ENCODE assay signal across 8 cellular contexts in the genomic region with DNA sequence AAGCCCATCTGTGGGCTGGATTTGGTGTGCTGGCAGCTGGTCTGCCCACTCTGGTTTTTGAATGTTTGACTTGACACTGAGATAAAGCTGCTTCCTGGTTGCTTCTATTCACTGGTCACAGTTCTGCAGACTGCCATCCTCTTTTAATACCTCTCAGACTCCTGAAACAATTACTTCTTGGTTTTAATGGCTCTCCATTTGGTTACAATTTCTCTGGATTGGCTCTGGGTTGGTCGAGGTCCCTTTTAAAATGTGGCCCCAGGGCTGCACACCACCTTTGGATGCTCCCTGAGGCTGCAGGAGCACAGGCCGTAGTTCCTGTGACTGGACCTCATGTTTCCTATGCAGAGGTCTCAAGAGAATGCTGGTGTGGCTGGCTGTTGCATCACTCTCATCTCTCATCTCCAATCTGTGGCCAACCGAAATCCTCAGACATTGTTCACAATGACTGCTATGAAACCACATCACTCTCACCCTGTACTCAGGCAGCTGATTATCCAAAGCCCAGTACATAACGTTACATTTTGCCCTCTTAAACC.
DNase-seq lines count a peak whose midpoint lies in the region; ATAC-seq, FAIRE-seq and TF ChIP-seq lines count a peak whose summit lies in the region.

No MANE protein-coding gene starts in this region.

- H3K4me3 ChIP-seq in astrocyte of the cerebellum (ENCODE audit: low read depth, low read length) (no peak overlapping the region), hepatocyte (no peak overlapping the region)

- H3K9me2 ChIP-seq in hepatocyte (replicated peaks; ENCODE audit: insufficient read depth): no peaks in the 10 kb centered on the region

- no peaks in the 10 kb centered on the region for H3K9me3 ChIP-seq in hepatocyte (ENCODE audit: low read depth)

- H3K4me2 ChIP-seq in hepatocyte: no peak overlapping the region

- 67% methylated on average over 4 of the region's 4 CpGs for WGBS in hepatocyte (ENCODE audit: low lambda C conversion rate, missing lambda C conversion rate)

- FAIRE-seq in GM12892 (lab: Jason Lieb, UNC): peak; percentile 96

- no peaks in the 10 kb centered on the region for H3K79me2 ChIP-seq in hepatocyte

- H4K20me1 ChIP-seq in hepatocyte (ENCODE audit: insufficient read depth, poor library complexity, severe bottlenecking): no peaks in the 10 kb centered on the region

- no peaks in the 10 kb centered on the region for H3K36me3 ChIP-seq in hepatocyte (replicated peaks; ENCODE audit: insufficient read depth, low read depth)

- DNase-seq in GM12892 (ENCODE audit: insufficient read length) (no peak), astrocyte of the cerebellum (ENCODE audit: low read depth) (peak; percentile 76), NCI-H226 (no peak), hepatocyte (ENCODE audit: low spot score) (no peak), pons (ENCODE audit: low spot score) (no peak)
- no peak for DNase-seq in activated naive CD4-positive, alpha-beta T cell treated with Interleukin-2 at 50 U/mL for 16 hours

- H3K27me3 ChIP-seq in hepatocyte: no peaks in the 10 kb centered on the region

- no peaks in the 10 kb centered on the region for H3K4me1 ChIP-seq in hepatocyte (ENCODE audit: insufficient read depth)

- ATAC-seq in GM19467 (IDR thresholded peaks at IDR 0.05; ENCODE audit: unreplicated experiment) (peak; percentile 74), HG03469 (IDR thresholded peaks at IDR 0.05; ENCODE audit: unreplicated experiment) (peak; percentile 87)

- in situ Hi-C loops in astrocyte of the cerebellum (cut with HindIII; ENCODE audit: low sequenced_read_pairs): loop anchor here (10.0 kb wide), 1 partner anchor 92 kb away; no protein-coding TSS in a partner anchor

- no peak for TF ChIP-seq CTCF in astrocyte of the cerebellum (IDR thresholded peaks at IDR 0.05; ENCODE audit: low read depth, low read length, missing control alignments)
- no peak for TF ChIP-seq CTCF in hepatocyte (IDR thresholded peaks at IDR 0.05; ENCODE audit: poor library complexity)

- no peak overlapping the region for H3K27ac ChIP-seq in hepatocyte

- H2AFZ ChIP-seq in hepatocyte: no peak overlapping the region

- peak; percentile 56; the same call in 1 of the 2 replicates for TF ChIP-seq POLR2A in GM12892 (IDR thresholded peaks at IDR 0.05; ENCODE audit: low read depth, low read length)
